In the genomic region with DNA sequence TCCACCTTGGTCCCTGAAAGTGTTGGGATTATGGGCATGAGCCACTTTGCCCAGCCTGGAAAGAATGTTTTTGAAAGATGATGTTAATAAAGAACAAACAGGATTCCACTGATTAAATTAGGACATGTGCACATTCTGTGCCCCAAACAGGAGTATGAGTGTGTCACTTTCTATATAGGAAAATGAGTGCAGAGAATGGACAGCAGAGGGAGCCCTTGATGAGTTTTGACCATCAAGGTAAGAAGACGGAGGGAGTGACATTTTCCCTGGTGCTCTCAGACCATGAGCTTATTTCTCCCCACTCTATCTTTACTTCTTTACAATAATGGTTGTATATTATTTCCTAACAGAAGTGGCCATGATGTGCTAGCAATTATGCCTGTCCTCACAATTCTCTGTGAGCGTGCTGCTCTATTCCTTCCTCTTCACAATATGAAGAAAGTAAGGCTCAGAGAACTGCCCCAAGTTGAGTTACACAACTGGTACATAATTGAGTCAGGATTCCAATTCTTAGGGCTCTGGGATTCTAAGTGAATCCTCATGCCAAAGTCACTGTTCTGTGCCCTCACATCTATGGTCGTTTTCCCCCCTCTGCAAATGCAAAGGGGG, we compare ENCODE assay signal across 1 cellular context.
TF ChIP-seq lines count a peak whose summit lies in the region.

No MANE protein-coding gene starts in this region.

TF ChIP-seq in IMR-90, 13 proteins besides CTCF, POLR2A, EP300 and RAD21 (continued from another document):
- TF ChIP-seq, protein P1, sequence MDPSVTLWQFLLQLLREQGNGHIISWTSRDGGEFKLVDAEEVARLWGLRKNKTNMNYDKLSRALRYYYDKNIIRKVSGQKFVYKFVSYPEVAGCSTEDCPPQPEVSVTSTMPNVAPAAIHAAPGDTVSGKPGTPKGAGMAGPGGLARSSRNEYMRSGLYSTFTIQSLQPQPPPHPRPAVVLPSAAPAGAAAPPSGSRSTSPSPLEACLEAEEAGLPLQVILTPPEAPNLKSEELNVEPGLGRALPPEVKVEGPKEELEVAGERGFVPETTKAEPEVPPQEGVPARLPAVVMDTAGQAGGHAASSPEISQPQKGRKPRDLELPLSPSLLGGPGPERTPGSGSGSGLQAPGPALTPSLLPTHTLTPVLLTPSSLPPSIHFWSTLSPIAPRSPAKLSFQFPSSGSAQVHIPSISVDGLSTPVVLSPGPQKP (IDR thresholded peaks at IDR 0.05; ENCODE audit: borderline replicate concordance, low read depth, low read length) = no peak
- TF ChIP-seq, protein P2, sequence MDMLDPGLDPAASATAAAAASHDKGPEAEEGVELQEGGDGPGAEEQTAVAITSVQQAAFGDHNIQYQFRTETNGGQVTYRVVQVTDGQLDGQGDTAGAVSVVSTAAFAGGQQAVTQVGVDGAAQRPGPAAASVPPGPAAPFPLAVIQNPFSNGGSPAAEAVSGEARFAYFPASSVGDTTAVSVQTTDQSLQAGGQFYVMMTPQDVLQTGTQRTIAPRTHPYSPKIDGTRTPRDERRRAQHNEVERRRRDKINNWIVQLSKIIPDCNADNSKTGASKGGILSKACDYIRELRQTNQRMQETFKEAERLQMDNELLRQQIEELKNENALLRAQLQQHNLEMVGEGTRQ (IDR thresholded peaks at IDR 0.05; ENCODE audit: low read depth, low read length) = no peak
- TF ChIP-seq MAZ (IDR thresholded peaks at IDR 0.05; ENCODE audit: borderline replicate concordance, low read depth, low read length) (no peak), BHLHE40 (IDR thresholded peaks at IDR 0.05; ENCODE audit: low read depth, low read length) (no peak), CEBPB (IDR thresholded peaks at IDR 0.05; ENCODE audit: low read depth, low read length) (peak; percentile 38; the same call in 1 of the 2 replicates), RCOR1 (IDR thresholded peaks at IDR 0.05; ENCODE audit: insufficient replicate concordance, low read length) (no peak), CHD1 (IDR thresholded peaks at IDR 0.05; ENCODE audit: low read depth, low read length) (no peak), RFX5 (IDR thresholded peaks at IDR 0.05; ENCODE audit: low read depth, low read length) (no peak), NFE2L2 (IDR thresholded peaks at IDR 0.05; ENCODE audit: low read depth, low read length) (no peak)
